In genomic region chr20:15146948-15147347, GRCh38 we compare ENCODE assay signal across 17 cellular contexts.
"Had no signal": no experiment of that assay in that cellular context is flagged by ENCODE, and none has a peak within 500 bp of the region (broad histone marks: within the 10 kb centered on the region; RNA-seq: fewer than 3 reads in every experiment).

No MANE protein-coding gene starts in this region.

- H3K9me3 Mint-ChIP-seq: activated CD4-positive, alpha-beta T cell treated with anti-CD3 and anti-CD28 coated beads, Interleukin-2, amount 10 ng/mL, durations not matched to agents 7 days and 5 days had no signal

- ATAC-seq: psoas muscle, sciatic nerve had no signal

- H3K27me3 Mint-ChIP-seq: activated CD4-positive, alpha-beta T cell treated with anti-CD3 and anti-CD28 coated beads, Interleukin-2, amount 10 ng/mL, durations not matched to agents 7 days and 5 days; stimulated activated naive CD8-positive, alpha-beta T cell treated with anti-CD3 and anti-CD28 coated beads, Interleukin-15, Interleukin-2, amounts not matched to agents 100 ng/mL and 50 ng/mL, for 24 hours had no signal

- H3K4me3 Mint-ChIP-seq: activated CD4-positive, alpha-beta T cell treated with anti-CD3 and anti-CD28 coated beads, Interleukin-2, amount 10 ng/mL, durations not matched to agents 7 days and 5 days; activated T-helper 1 cell treated with anti-CD3 and anti-CD28 coated beads, Interleukin-12 subunit alpha, Interleukin-12 subunit beta, Interleukin-2, Interleukin-4 antibody, amounts not matched to agents 30 ng/mL and 10 ng/mL and 1 ng/mL, durations not matched to agents 14 hours and 24 hours and 36 hours; neural crest cell; stimulated activated naive CD8-positive, alpha-beta T cell treated with anti-CD3 and anti-CD28 coated beads, Interleukin-15, Interleukin-2, amounts not matched to agents 100 ng/mL and 50 ng/mL, for 24 hours had no signal

- DNase-seq: activated CD4-positive, alpha-beta T cell treated with anti-CD3 and anti-CD28 coated beads, Interleukin-2, amount 10 ng/mL, durations not matched to agents 7 days and 5 days; activated naive CD4-positive, alpha-beta T cell; aorta; cerebellar nuclear complex; effector CD8-positive, alpha-beta T cell; esophagus squamous epithelium; kidney glomerular epithelial cell; mesenchymal stem cell; psoas muscle; spleen; T-helper 9 cell; testis; upper lobe of left lung had no signal

- H3K4me1 Mint-ChIP-seq: activated CD4-positive, alpha-beta T cell treated with anti-CD3 and anti-CD28 coated beads, Interleukin-2, amount 10 ng/mL, durations not matched to agents 7 days and 5 days; neural crest cell had no signal

- H3K27ac Mint-ChIP-seq: activated CD4-positive, alpha-beta T cell treated with anti-CD3 and anti-CD28 coated beads, Interleukin-2, amount 10 ng/mL, durations not matched to agents 7 days and 5 days; activated T-helper 1 cell treated with anti-CD3 and anti-CD28 coated beads, Interleukin-12 subunit alpha, Interleukin-12 subunit beta, Interleukin-2, Interleukin-4 antibody, amounts not matched to agents 30 ng/mL and 10 ng/mL and 1 ng/mL, durations not matched to agents 14 hours and 24 hours and 36 hours; stimulated activated naive CD8-positive, alpha-beta T cell treated with anti-CD3 and anti-CD28 coated beads, Interleukin-15, Interleukin-2, amounts not matched to agents 100 ng/mL and 50 ng/mL, for 24 hours had no signal
